In genomic region chr3:160611141-160611540, GRCh38 we compare ENCODE assay signal across 8 cellular contexts.
"Had no signal": no experiment of that assay in that cellular context is flagged by ENCODE, and none has a peak within 500 bp of the region (broad histone marks: within the 10 kb centered on the region; RNA-seq: fewer than 3 reads in every experiment).

No MANE protein-coding gene starts in this region.

- ATAC-seq: GM23338, K562 had no signal

- H3K27ac ChIP-seq: HL-60 had no signal

- H3K4me3 Mint-ChIP-seq: GM23338, H9, HFFc6 had no signal

- H3K4me3 ChIP-seq: GM23338, K562 had no signal

- DNase-seq: H9, HCEC 1CT, HFFc6, IMR-90, KG1 had no signal

- H3K27ac Mint-ChIP-seq: GM23338, H9, HFFc6 had no signal

- H3K9me3 Mint-ChIP-seq: GM23338, H9, HFFc6 had no signal

- H3K4me1 Mint-ChIP-seq: GM23338, H9 had no signal
